Comparison of ENCODE assay signal across 16 cellular contexts in genomic region chr4:4490816-4491215, GRCh38.
"Had no signal": no experiment of that assay in that cellular context is flagged by ENCODE, and none has a peak within 500 bp of the region (broad histone marks: within the 10 kb centered on the region; RNA-seq: fewer than 3 reads in every experiment).

No MANE protein-coding gene starts in this region.

- DNase-seq: activated CD4-positive, alpha-beta T cell treated with anti-CD3 and anti-CD28 coated beads for 1 hour; activated CD4-positive, alpha-beta T cell treated with anti-CD3 and anti-CD28 coated beads, Interleukin-2, amount 50 U/mL, for 48 hours; activated naive CD4-positive, alpha-beta T cell treated with anti-CD3 and anti-CD28 coated beads, Interleukin-2, amount 50 U/mL, for 16 hours; adrenal gland; dermis blood vessel endothelial cell; ovary; sigmoid colon; stimulated activated CD4-positive, alpha-beta T cell treated with anti-CD3 and anti-CD28 coated beads, Interleukin-12 subunit alpha, Interleukin-12 subunit beta, amount 100 ng/mL, for 4 hours; stimulated activated CD4-positive, alpha-beta T cell treated with anti-CD3 and anti-CD28 coated beads, Interleukin-2, amount 100 ng/mL, for 24 hours; stomach; T-helper 9 cell; testis; upper lobe of left lung had no signal

- H3K27me3 Mint-ChIP-seq: naive B cell had no signal

- H3K27me3 ChIP-seq: adrenal gland, gastroesophageal sphincter, neural progenitor cell, ovary, sigmoid colon, stomach, testis, upper lobe of left lung had no signal

- H2AFZ ChIP-seq: neural progenitor cell had no signal

- H3K4me3 ChIP-seq: adrenal gland, gastroesophageal sphincter, neural progenitor cell, ovary, sigmoid colon, testis, upper lobe of left lung had no signal

- H3K36me3 ChIP-seq: adrenal gland, gastroesophageal sphincter, neural progenitor cell, ovary, sigmoid colon, stomach, upper lobe of left lung had no signal

- H3K4me2 ChIP-seq: neural progenitor cell had no signal

- H3K9me3 ChIP-seq: adrenal gland, gastroesophageal sphincter, ovary, sigmoid colon, stomach, testis, upper lobe of left lung had no signal

- H3K4me3 Mint-ChIP-seq: neural progenitor cell had no signal

- H3K36me3 Mint-ChIP-seq: naive B cell had no signal

- H3K27ac Mint-ChIP-seq: neural progenitor cell had no signal

- H3K27ac ChIP-seq: adrenal gland, gastroesophageal sphincter, neural progenitor cell, sigmoid colon, testis, upper lobe of left lung had no signal

- H3K4me1 ChIP-seq: neural progenitor cell, testis had no signal

- H3K9me3 Mint-ChIP-seq: naive B cell, neural progenitor cell had no signal
